In the genomic region with DNA sequence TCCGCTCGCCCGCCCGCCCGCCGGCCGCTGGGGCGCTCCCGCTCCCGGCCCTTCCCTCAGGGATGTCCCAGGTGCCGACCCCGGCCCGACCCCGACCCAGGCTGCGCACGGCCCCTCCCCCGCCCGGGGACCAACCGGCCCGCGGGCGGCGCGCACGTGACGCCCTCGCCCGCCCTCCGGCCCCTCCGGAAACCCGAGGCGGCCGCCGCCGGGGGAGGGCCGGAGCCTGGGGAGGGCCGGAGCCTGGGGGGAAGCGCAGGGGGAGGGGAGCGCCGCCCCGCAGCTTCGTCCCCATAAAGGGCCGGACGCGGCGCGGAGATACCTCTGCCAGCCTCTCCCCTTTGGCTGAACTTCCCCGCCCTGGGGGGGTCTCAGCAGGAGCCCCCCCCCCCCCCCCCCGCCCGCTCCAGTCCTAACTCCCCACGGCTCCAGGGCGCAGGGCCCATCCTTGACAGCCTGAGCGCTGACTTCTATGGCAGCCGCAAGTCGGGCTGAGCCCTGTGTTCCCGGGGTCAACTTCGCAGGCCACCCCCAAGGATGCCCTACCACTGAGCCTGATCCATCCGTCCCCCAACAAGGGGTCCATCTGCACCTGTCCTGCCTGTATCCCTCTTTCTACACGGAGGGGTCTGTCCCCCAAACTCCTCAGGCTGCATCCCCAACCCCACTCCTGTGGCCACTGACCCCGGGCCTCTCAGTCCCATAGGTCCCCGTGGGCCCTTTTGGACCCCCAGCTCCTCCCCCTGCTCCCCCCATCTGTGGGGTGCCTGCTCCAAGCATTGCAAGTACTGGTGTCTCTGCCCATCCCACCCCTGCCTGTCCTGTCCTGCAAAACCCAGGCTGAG, we compare ENCODE assay signal across 8 cellular contexts. TPM values are rescaled to one million over a fixed set of nuclear protein-coding genes. Genes with fewer than 3 reads are reported as not detected.
DNase-seq lines count a peak whose midpoint lies in the region; ATAC-seq and TF ChIP-seq lines count a peak whose summit lies in the region.

A gene (minus strand): TSS at position 69 of the 845 bp plus-strand sequence. CDS start 174 bp downstream, outside the sequence.

- H3K9me3 ChIP-seq in iPS-20b (ENCODE audit: insufficient read depth, low read depth, low read length) (no peaks in the 10 kb centered on the region), stomach (no peaks in the 10 kb centered on the region)

- TF ChIP-seq POLR2A in stomach (IDR thresholded peaks at IDR 0.05): no peak

- peaks cover 5% of the 10 kb centered on the region for H3K4me1 Mint-ChIP-seq in activated CD4-positive, alpha-beta T cell treated with anti-CD3 and anti-CD28 coated beads, Interleukin-2, amount 10 ng/mL, durations not matched to agents 24 days and 14 days

- TF ChIP-seq EP300 in stomach (IDR thresholded peaks at IDR 0.05): no peak

- no peak for ATAC-seq in esophagus mucosa

- H3K27ac ChIP-seq in iPS-20b (ENCODE audit: low read length) (no peak within 1 kb of the TSS), stomach (peak within 1 kb of the TSS; percentile 12 to 71 (median 53))

- in situ Hi-C loops in astrocyte of the cerebellum (cut with HindIII; ENCODE audit: low sequenced_read_pairs): no loop called here

- H3K36me3 ChIP-seq in iPS-20b (ENCODE audit: insufficient read depth, low read depth, low read length) (no peaks in the 10 kb centered on the region), stomach (no peaks in the 10 kb centered on the region)

- H3K4me3 Mint-ChIP-seq in activated CD4-positive, alpha-beta T cell treated with anti-CD3 and anti-CD28 coated beads, Interleukin-2, amount 10 ng/mL, durations not matched to agents 24 days and 14 days: peak within 1 kb of the TSS; percentile 80

- DNase-seq in activated CD4-positive, alpha-beta T cell treated with anti-CD3 and anti-CD28 coated beads, Interleukin-2, amount 10 ng/mL, durations not matched to agents 24 days and 14 days: no peak
- no peak for DNase-seq in activated CD4-positive, alpha-beta T cell treated with anti-CD3 and anti-CD28 coated beads, Interleukin-2, amount 50 U/mL, for 1 hour
- DNase-seq in Kasumi-1 (lab: John Stamatoyannopoulos, UW) (peak; percentile 20 to 22), astrocyte of the cerebellum (ENCODE audit: low read depth) (no peak), stomach (no peak), dedifferentiated amniotic fluid mesenchymal stem cell (ENCODE audit: extremely low spot score) (no peak)

- TF ChIP-seq CTCF in astrocyte of the cerebellum (IDR thresholded peaks at IDR 0.05; ENCODE audit: low read depth, low read length, missing control alignments) (no peak), stomach (IDR thresholded peaks at IDR 0.05) (no peak)

- 4 to 18% (median 8%) methylated on average over 7 to 59 of the region's 61 CpGs for WGBS in stomach, 5 donors

- H3K27ac Mint-ChIP-seq in activated CD4-positive, alpha-beta T cell treated with anti-CD3 and anti-CD28 coated beads, Interleukin-2, amount 10 ng/mL, durations not matched to agents 24 days and 14 days: peak within 1 kb of the TSS; percentile 66

- peaks cover 41% of the 10 kb centered on the region for H3K27me3 ChIP-seq in iPS-20b (ENCODE audit: insufficient read depth, low read length)
- H3K27me3 ChIP-seq in stomach: peaks cover 0 to 62% (median 21%) of the 10 kb centered on the region in 3 donors

- H3K4me1 ChIP-seq in iPS-20b (ENCODE audit: insufficient read depth, low read length) (peaks cover 3% of the 10 kb centered on the region; the same call in 1 of the 2 replicates), stomach (peaks cover 15 to 60% (median 55%) of the 10 kb centered on the region in 4 donors)

- H3K4me3 ChIP-seq in astrocyte of the cerebellum (ENCODE audit: low read depth, low read length): peak within 1 kb of the TSS; percentile 62
- peak within 1 kb of the TSS; percentile 60 for H3K4me3 ChIP-seq in iPS-20b (ENCODE audit: low read length)
- peak within 1 kb of the TSS; percentile 48 to 56 (median 52) for H3K4me3 ChIP-seq in stomach

- H3K27me3 Mint-ChIP-seq in activated CD4-positive, alpha-beta T cell treated with anti-CD3 and anti-CD28 coated beads, Interleukin-2, amount 10 ng/mL, durations not matched to agents 24 days and 14 days: peaks cover 12% of the 10 kb centered on the region

- no peaks in the 10 kb centered on the region for H3K9me3 Mint-ChIP-seq in activated CD4-positive, alpha-beta T cell treated with anti-CD3 and anti-CD28 coated beads, Interleukin-2, amount 10 ng/mL, durations not matched to agents 24 days and 14 days

- peaks cover 3% of the 10 kb centered on the region for H3K36me3 Mint-ChIP-seq in activated CD4-positive, alpha-beta T cell treated with anti-CD3 and anti-CD28 coated beads, Interleukin-2, amount 10 ng/mL, durations not matched to agents 24 days and 14 days (ENCODE audit: low read depth)

- no peak within 1 kb of the TSS for H3K9ac ChIP-seq in iPS-20b (ENCODE audit: low read depth, low read length)

- intact Hi-C loops in activated CD4-positive, alpha-beta T cell treated with anti-CD3 and anti-CD28 coated beads, Interleukin-2, amount 10 ng/mL, durations not matched to agents 24 days and 14 days (cut with micrococcal nuclease): no loop called here
- intact Hi-C loops in stomach (cut with DNase I; ENCODE audit: low total_unique reads): no loop called here

RNA-seq across cellular contexts. Expression of the gene that starts here (rescaled TPM):
- 20.1 and 21.5 TPM in 2 replicates for total RNA-seq in activated CD4-positive, alpha-beta T cell treated with anti-CD3 and anti-CD28 coated beads, Interleukin-2, amount 10 ng/mL, durations not matched to agents 24 days and 14 days
- total RNA-seq in stomach: 10 to 100 TPM in 2 of 5 donors, 1 to 10 TPM in 3; 5.2 to 49.6 (median 9.3) TPM
- 1 to 10 TPM; 4.7 to 9.3 (median 7.1) TPM for polyA plus RNA-seq in stomach
- 2.6 TPM for total RNA-seq in esophagus mucosa

Comparison
In these comparisons a context has a peak if more than half of its experiments do, and no peak if none do; other contexts are left out.
1. DNase-seq: peak in Kasumi-1 (2 of 2); none in activated CD4-positive, alpha-beta T cell treated with anti-CD3 and anti-CD28 coated beads, Interleukin-2, amount 10 ng/mL, durations not matched to agents 24 days and 14 days (single experiment), activated CD4-positive, alpha-beta T cell treated with anti-CD3 and anti-CD28 coated beads, Interleukin-2, amount 50 U/mL, for 1 hour (single experiment), astrocyte of the cerebellum (single experiment), stomach (single experiment) and dedifferentiated amniotic fluid mesenchymal stem cell (single experiment).
2. Peak in every context shown above with its lines, with median percentiles within 50 percentile points of each other: H3K4me3 ChIP-seq.